ENCODE assay signal across 2 cellular contexts in the genomic region with DNA sequence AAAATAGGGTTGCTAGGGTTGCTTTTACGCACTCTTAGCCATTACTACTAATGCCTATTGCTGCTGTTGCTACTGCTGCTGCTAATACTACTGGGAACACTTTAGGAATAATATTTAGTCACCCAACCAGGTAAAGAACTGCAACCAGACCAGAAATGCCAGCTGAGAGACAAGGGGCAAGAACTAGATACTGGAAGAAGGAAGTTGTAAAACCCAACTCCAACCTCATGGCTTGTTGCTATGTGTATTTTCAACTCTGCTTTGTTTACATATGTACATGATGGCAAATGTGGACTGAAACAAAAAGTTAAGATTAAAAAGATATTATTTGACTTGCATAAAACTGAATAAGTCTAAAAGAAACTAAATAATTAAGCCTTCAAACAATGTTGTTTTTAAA.
TF ChIP-seq lines count a peak whose summit lies in the region.

No MANE protein-coding gene starts in this region.

TF ChIP-seq in IMR-90, 13 proteins besides CTCF, POLR2A, EP300 and RAD21 (continued from another document):
- TF ChIP-seq CEBPB (IDR thresholded peaks at IDR 0.05; ENCODE audit: low read depth, low read length): no peak

TF ChIP-seq in WTC11, 78 proteins besides CTCF, POLR2A, EP300 and RAD21 (continued from another document):
- TF ChIP-seq, protein P1, sequence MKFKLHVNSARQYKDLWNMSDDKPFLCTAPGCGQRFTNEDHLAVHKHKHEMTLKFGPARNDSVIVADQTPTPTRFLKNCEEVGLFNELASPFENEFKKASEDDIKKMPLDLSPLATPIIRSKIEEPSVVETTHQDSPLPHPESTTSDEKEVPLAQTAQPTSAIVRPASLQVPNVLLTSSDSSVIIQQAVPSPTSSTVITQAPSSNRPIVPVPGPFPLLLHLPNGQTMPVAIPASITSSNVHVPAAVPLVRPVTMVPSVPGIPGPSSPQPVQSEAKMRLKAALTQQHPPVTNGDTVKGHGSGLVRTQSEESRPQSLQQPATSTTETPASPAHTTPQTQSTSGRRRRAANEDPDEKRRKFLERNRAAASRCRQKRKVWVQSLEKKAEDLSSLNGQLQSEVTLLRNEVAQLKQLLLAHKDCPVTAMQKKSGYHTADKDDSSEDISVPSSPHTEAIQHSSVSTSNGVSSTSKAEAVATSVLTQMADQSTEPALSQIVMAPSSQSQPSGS (CRISPR knock-in tag; IDR thresholded peaks at IDR 0.05; ENCODE audit: borderline replicate concordance, low read depth): no peak
- TF ChIP-seq, protein P2, sequence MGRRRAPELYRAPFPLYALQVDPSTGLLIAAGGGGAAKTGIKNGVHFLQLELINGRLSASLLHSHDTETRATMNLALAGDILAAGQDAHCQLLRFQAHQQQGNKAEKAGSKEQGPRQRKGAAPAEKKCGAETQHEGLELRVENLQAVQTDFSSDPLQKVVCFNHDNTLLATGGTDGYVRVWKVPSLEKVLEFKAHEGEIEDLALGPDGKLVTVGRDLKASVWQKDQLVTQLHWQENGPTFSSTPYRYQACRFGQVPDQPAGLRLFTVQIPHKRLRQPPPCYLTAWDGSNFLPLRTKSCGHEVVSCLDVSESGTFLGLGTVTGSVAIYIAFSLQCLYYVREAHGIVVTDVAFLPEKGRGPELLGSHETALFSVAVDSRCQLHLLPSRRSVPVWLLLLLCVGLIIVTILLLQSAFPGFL (CRISPR knock-in tag; IDR thresholded peaks at IDR 0.05; ENCODE audit: borderline replicate concordance): no peak
- TF ChIP-seq, protein P3, sequence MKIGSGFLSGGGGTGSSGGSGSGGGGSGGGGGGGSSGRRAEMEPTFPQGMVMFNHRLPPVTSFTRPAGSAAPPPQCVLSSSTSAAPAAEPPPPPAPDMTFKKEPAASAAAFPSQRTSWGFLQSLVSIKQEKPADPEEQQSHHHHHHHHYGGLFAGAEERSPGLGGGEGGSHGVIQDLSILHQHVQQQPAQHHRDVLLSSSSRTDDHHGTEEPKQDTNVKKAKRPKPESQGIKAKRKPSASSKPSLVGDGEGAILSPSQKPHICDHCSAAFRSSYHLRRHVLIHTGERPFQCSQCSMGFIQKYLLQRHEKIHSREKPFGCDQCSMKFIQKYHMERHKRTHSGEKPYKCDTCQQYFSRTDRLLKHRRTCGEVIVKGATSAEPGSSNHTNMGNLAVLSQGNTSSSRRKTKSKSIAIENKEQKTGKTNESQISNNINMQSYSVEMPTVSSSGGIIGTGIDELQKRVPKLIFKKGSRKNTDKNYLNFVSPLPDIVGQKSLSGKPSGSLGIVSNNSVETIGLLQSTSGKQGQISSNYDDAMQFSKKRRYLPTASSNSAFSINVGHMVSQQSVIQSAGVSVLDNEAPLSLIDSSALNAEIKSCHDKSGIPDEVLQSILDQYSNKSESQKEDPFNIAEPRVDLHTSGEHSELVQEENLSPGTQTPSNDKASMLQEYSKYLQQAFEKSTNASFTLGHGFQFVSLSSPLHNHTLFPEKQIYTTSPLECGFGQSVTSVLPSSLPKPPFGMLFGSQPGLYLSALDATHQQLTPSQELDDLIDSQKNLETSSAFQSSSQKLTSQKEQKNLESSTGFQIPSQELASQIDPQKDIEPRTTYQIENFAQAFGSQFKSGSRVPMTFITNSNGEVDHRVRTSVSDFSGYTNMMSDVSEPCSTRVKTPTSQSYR (CRISPR knock-in tag; IDR thresholded peaks at IDR 0.05): no peak
- TF ChIP-seq, protein P4, sequence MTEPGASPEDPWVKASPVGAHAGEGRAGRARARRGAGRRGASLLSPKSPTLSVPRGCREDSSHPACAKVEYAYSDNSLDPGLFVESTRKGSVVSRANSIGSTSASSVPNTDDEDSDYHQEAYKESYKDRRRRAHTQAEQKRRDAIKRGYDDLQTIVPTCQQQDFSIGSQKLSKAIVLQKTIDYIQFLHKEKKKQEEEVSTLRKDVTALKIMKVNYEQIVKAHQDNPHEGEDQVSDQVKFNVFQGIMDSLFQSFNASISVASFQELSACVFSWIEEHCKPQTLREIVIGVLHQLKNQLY (CRISPR knock-in tag; IDR thresholded peaks at IDR 0.05): no peak
- TF ChIP-seq, protein P5, sequence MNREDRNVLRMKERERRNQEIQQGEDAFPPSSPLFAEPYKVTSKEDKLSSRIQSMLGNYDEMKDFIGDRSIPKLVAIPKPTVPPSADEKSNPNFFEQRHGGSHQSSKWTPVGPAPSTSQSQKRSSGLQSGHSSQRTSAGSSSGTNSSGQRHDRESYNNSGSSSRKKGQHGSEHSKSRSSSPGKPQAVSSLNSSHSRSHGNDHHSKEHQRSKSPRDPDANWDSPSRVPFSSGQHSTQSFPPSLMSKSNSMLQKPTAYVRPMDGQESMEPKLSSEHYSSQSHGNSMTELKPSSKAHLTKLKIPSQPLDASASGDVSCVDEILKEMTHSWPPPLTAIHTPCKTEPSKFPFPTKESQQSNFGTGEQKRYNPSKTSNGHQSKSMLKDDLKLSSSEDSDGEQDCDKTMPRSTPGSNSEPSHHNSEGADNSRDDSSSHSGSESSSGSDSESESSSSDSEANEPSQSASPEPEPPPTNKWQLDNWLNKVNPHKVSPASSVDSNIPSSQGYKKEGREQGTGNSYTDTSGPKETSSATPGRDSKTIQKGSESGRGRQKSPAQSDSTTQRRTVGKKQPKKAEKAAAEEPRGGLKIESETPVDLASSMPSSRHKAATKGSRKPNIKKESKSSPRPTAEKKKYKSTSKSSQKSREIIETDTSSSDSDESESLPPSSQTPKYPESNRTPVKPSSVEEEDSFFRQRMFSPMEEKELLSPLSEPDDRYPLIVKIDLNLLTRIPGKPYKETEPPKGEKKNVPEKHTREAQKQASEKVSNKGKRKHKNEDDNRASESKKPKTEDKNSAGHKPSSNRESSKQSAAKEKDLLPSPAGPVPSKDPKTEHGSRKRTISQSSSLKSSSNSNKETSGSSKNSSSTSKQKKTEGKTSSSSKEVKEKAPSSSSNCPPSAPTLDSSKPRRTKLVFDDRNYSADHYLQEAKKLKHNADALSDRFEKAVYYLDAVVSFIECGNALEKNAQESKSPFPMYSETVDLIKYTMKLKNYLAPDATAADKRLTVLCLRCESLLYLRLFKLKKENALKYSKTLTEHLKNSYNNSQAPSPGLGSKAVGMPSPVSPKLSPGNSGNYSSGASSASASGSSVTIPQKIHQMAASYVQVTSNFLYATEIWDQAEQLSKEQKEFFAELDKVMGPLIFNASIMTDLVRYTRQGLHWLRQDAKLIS (CRISPR knock-in tag; IDR thresholded peaks at IDR 0.05; ENCODE audit: borderline replicate concordance): no peak
- TF ChIP-seq, protein P6, sequence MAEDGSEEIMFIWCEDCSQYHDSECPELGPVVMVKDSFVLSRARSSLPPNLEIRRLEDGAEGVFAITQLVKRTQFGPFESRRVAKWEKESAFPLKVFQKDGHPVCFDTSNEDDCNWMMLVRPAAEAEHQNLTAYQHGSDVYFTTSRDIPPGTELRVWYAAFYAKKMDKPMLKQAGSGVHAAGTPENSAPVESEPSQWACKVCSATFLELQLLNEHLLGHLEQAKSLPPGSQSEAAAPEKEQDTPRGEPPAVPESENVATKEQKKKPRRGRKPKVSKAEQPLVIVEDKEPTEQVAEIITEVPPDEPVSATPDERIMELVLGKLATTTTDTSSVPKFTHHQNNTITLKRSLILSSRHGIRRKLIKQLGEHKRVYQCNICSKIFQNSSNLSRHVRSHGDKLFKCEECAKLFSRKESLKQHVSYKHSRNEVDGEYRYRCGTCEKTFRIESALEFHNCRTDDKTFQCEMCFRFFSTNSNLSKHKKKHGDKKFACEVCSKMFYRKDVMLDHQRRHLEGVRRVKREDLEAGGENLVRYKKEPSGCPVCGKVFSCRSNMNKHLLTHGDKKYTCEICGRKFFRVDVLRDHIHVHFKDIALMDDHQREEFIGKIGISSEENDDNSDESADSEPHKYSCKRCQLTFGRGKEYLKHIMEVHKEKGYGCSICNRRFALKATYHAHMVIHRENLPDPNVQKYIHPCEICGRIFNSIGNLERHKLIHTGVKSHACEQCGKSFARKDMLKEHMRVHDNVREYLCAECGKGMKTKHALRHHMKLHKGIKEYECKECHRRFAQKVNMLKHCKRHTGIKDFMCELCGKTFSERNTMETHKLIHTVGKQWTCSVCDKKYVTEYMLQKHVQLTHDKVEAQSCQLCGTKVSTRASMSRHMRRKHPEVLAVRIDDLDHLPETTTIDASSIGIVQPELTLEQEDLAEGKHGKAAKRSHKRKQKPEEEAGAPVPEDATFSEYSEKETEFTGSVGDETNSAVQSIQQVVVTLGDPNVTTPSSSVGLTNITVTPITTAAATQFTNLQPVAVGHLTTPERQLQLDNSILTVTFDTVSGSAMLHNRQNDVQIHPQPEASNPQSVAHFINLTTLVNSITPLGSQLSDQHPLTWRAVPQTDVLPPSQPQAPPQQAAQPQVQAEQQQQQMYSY (CRISPR knock-in tag; IDR thresholded peaks at IDR 0.05): no peak
- TF ChIP-seq, protein P7, sequence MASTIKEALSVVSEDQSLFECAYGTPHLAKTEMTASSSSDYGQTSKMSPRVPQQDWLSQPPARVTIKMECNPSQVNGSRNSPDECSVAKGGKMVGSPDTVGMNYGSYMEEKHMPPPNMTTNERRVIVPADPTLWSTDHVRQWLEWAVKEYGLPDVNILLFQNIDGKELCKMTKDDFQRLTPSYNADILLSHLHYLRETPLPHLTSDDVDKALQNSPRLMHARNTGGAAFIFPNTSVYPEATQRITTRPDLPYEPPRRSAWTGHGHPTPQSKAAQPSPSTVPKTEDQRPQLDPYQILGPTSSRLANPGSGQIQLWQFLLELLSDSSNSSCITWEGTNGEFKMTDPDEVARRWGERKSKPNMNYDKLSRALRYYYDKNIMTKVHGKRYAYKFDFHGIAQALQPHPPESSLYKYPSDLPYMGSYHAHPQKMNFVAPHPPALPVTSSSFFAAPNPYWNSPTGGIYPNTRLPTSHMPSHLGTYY (CRISPR knock-in tag; IDR thresholded peaks at IDR 0.05): no peak
- TF ChIP-seq TEAD4 (CRISPR knock-in tag; IDR thresholded peaks at IDR 0.05) (no peak), TCF7 (CRISPR knock-in tag; IDR thresholded peaks at IDR 0.05; ENCODE audit: low read depth) (no peak), IRF2 (CRISPR knock-in tag; IDR thresholded peaks at IDR 0.05; ENCODE audit: borderline replicate concordance, low read depth) (no peak)
